Comparison of ENCODE assay signal across 8 cellular contexts in the genomic region with DNA sequence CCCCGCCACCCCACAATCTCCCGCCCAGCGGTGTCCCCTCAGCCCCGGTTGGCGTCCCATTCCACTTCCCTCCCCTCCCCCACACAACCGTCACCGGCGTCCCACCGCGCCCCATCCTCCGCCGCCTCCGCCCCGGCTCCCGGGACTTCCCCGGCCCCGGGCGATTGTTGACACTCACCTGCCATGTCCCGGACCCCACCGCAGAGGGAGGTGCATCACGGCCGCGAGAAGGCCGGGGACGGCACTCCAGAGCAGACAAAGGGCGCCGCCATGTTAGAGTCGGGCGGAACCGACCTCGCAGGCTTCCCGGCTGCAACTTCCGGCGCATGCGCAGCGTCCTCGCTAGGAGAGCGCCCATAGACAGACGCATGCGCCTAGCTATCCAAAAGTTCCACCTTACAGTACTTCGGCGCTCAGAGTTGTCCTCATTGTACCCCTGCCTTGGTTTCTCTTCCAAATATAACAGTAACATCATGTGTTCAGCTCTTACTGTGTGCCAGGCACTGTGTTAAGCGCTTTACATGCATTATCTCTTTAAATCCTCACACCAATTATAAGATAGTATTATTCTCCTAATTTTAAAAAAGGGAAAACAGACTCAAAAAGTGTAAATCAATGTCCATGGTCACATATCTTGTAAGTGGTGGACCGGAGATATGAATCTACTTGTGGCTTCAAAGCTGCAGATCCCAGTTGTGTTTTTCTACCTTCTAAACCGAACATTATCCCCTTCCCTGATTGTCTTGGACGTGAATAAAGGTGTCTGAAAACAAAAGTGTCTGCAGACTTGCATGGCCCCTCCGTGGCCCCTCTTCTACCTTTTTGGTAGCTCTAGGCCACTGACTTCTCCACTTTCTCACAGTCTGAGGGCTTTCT. TPM values are rescaled to one million over a fixed set of nuclear protein-coding genes. Genes with fewer than 3 reads are reported as not detected.
DNase-seq lines count a peak whose midpoint lies in the region; ATAC-seq, FAIRE-seq and TF ChIP-seq lines count a peak whose summit lies in the region.

A gene (minus strand): TSS at position 297 of the 876 bp plus-strand sequence. CDS start 27,606 bp downstream, outside the sequence.

- TF ChIP-seq CTCF in A549 (IDR thresholded peaks at IDR 0.05) (no peak), VCaP (conservative IDR thresholded peaks at IDR 0.05) (no peak)

- H3K27me3 ChIP-seq in skeletal muscle tissue (ENCODE audit: control insufficient read depth in 3 of 3, insufficient read depth in 3 of 3, low read length in 3 of 3) = no peaks in the 10 kb centered on the region

- TF ChIP-seq POLR2A in A549 (IDR thresholded peaks at IDR 0.05; ENCODE audit: low read length) = peak; percentile 30; the same call in 1 of the 2 replicates

- H3K9me3 ChIP-seq in A549 = no peaks in the 10 kb centered on the region
- no peaks in the 10 kb centered on the region for H3K9me3 ChIP-seq in iPS-18c (ENCODE audit: control insufficient read depth, insufficient read depth, low read length)
- H3K9me3 ChIP-seq in skeletal muscle tissue (ENCODE audit: control insufficient read depth in 3 of 3, low read length in 3 of 3) = no peaks in the 10 kb centered on the region

- H3K9ac ChIP-seq in skeletal muscle tissue (ENCODE audit: low read depth in 1 of 3, low read length in 3 of 3) = peak within 1 kb of the TSS; percentile 70 to 81 (median 81)

- no peak for TF ChIP-seq EP300 in A549 (IDR thresholded peaks at IDR 0.05)

- WGBS in A549 (ENCODE audit: missing lambda C conversion rate) = 12% methylated on average over 25 of the region's 47 CpGs

- H3K4me1 ChIP-seq in A549 (peaks cover 11% of the 10 kb centered on the region; the same call in 2 of the 3 replicates), skeletal muscle tissue (ENCODE audit: control insufficient read depth in 3 of 3, insufficient read depth in 3 of 3, low read length in 3 of 3) (peaks cover 6 to 15% (median 7%) of the 10 kb centered on the region in 3 donors)

- TF ChIP-seq RAD21 in A549 (conservative IDR thresholded peaks at IDR 0.05 in 1 of 2, IDR thresholded peaks at IDR 0.05 in 1 of 2) = no peak

- peak; percentile 84 to 90 for DNase-seq in A549 (ENCODE audit: low read depth in 1 of 2, low spot score in 1 of 2)
- peak; percentile 92 for DNase-seq in NCI-H2196 treated with DMSO at 0.1 percent for 48 hours (lab: John Stamatoyannopoulos, UW; ENCODE audit: unreplicated experiment)
- DNase-seq in T47D (ENCODE audit: low read depth in 1 of 2, low spot score in 1 of 2) = peak; percentile 90 to 91

- peak within 1 kb of the TSS; percentile 83 to 94 for H3K27ac ChIP-seq in A549
- peak within 1 kb of the TSS; percentile 56; the same call in 1 of the 2 replicates for H3K27ac ChIP-seq in VCaP
- H3K27ac ChIP-seq in skeletal muscle tissue (ENCODE audit: low read depth, low read length) = peak within 1 kb of the TSS; percentile 74

- peak within 1 kb of the TSS; percentile 66 for H3K4me3 ChIP-seq in A549
- H3K4me3 ChIP-seq in iPS-18c (ENCODE audit: insufficient read depth, low read depth, low read length) = peak within 1 kb of the TSS; percentile 77
- peak within 1 kb of the TSS; percentile 83 to 85 (median 84) for H3K4me3 ChIP-seq in skeletal muscle tissue (ENCODE audit: low read length in 3 of 3)

- peak within 1 kb of the TSS; percentile 91 for H3K4me2 ChIP-seq in A549

- ATAC-seq in A549 (peak; percentile 96 to 98), GM18870 (IDR thresholded peaks at IDR 0.05; ENCODE audit: unreplicated experiment) (peak; percentile 71), HG03135 (IDR thresholded peaks at IDR 0.05; ENCODE audit: unreplicated experiment) (peak; percentile 76)

- POLR2A ChIA-PET in A549 (lab: Yijun Ruan, JAX) = interaction anchor here (0.6 to 2.2 kb wide), 3 partner anchors 26 to 184 kb away, joined by 4 to 12 read pairs (median 4); no protein-coding TSS in a partner anchor

- H3K36me3 ChIP-seq in skeletal muscle tissue (ENCODE audit: control insufficient read depth in 3 of 3, insufficient read depth in 3 of 3, low read length in 3 of 3) = peaks cover 10 to 19% (median 13%) of the 10 kb centered on the region in 3 donors

- CTCF ChIA-PET in A549 (lab: Yijun Ruan, JAX) = interaction anchor here (0.6 to 1.9 kb wide), 5 partner anchors 11 to 184 kb away, joined by 3 to 6 read pairs (median 4); no protein-coding TSS in a partner anchor

- no peak for FAIRE-seq in A549 (lab: Jason Lieb, UNC)

- in situ Hi-C loops in T47D (cut with HindIII; ENCODE audit: low pct_unique_long_range_greater_than_20kb, low sequenced_read_pairs) = no loop called here

TF ChIP-seq in A549, 52 proteins besides CTCF, POLR2A, EP300 and RAD21:
- TF ChIP-seq TFCP2L1 (CRISPR knock-in tag; IDR thresholded peaks at IDR 0.05) = no peak
- peak; percentile 61; the same call in 1 of the 2 replicates for TF ChIP-seq KDM5A (IDR thresholded peaks at IDR 0.05)
- TF ChIP-seq, protein P1, sequence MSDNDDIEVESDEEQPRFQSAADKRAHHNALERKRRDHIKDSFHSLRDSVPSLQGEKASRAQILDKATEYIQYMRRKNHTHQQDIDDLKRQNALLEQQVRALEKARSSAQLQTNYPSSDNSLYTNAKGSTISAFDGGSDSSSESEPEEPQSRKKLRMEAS (IDR thresholded peaks at IDR 0.05) = peak; percentile 49
- TF ChIP-seq JUN (IDR thresholded peaks at IDR 0.05) = peak in 1 of 2 experiments; percentile 71; a peak in 2 of 5 replicates
- TF ChIP-seq PHF8 (IDR thresholded peaks at IDR 0.05; ENCODE audit: borderline replicate concordance, low read depth) = peak; percentile 83

RNA-seq across cellular contexts. Expression of the gene that starts here (rescaled TPM):
- polyA plus RNA-seq in A549 (2011; rRNA removed) (13.8 and 14.9 TPM in 2 replicates), A549 (2017; fragmentation: RNase III; extraction: RNeasy Plus Mini Kit Qiagen cat#74134 plus additional on column Dnase treatment) (14.1 to 17.6 TPM (median 16.5 TPM) in 3 replicates)
- polyA plus RNA-seq in A549 (2012; cell fraction: cytosol; rRNA removed) = 25.2 and 31.8 TPM in 2 replicates
- polyA plus RNA-seq in A549 (2012; cell fraction: nucleus; rRNA removed) = 90.2 and 116 TPM in 2 replicates
- 19.2 and 28.2 TPM in 2 replicates for polyA minus RNA-seq in A549 (2011; rRNA and poly(A)+ RNA removed)
- total RNA-seq in skeletal muscle tissue = 23.5 TPM

Comparison
In these comparisons a context has a peak if more than half of its experiments do, and no peak if none do; other contexts are left out.
1. Peak in every context shown above with its lines: DNase-seq, ATAC-seq, H3K4me3 ChIP-seq and H3K27ac ChIP-seq.